In genomic region chr7:102072003-102072402, GRCh38 we compare ENCODE assay signal across 30 cellular contexts.
"Had no signal": no experiment of that assay in that cellular context is flagged by ENCODE, and none has a peak within 500 bp of the region (broad histone marks: within the 10 kb centered on the region; RNA-seq: fewer than 3 reads in every experiment).

No MANE protein-coding gene starts in this region.

- H3K27ac ChIP-seq: adrenal gland, body of pancreas, WERI-Rb-1 had no signal

- H3K27me3 Mint-ChIP-seq: activated naive CD8-positive, alpha-beta T cell treated with anti-CD3 and anti-CD28 coated beads, Interleukin-2, amount 10 ng/mL, durations not matched to agents 7 days and 5 days; activated T-helper 17 cell treated with anti-CD3 and anti-CD28 coated beads, Interleukin-2, amount 50 U/mL, for 72 hours had no signal

- H3K4me1 Mint-ChIP-seq: activated T-helper 17 cell treated with anti-CD3 and anti-CD28 coated beads, Interleukin-2, amount 50 U/mL, for 72 hours had no signal

- H3K9me3 Mint-ChIP-seq: activated T-cell treated with anti-CD3 and anti-CD28 coated beads, Interleukin-2, amount 50 U/mL, for 72 hours; activated T-helper 17 cell treated with anti-CD3 and anti-CD28 coated beads, Interleukin-2, amount 50 U/mL, for 72 hours had no signal

- H3K36me3 ChIP-seq: adrenal gland, MG63 had no signal

- H3K9me3 ChIP-seq: adrenal gland, MG63 had no signal

- H3K27ac Mint-ChIP-seq: activated naive CD8-positive, alpha-beta T cell treated with anti-CD3 and anti-CD28 coated beads, Interleukin-2, amount 10 ng/mL, durations not matched to agents 7 days and 5 days; activated T-cell treated with anti-CD3 and anti-CD28 coated beads, Interleukin-2, amount 50 U/mL, for 72 hours; activated T-helper 17 cell treated with anti-CD3 and anti-CD28 coated beads, Interleukin-2, amount 50 U/mL, for 72 hours had no signal

- H3K4me1 ChIP-seq: adrenal gland, body of pancreas had no signal

- H3K4me3 Mint-ChIP-seq: activated naive CD8-positive, alpha-beta T cell treated with anti-CD3 and anti-CD28 coated beads, Interleukin-2, amount 10 ng/mL, durations not matched to agents 7 days and 5 days; activated T-cell treated with anti-CD3 and anti-CD28 coated beads, Interleukin-2, amount 50 U/mL, for 72 hours; activated T-helper 17 cell treated with anti-CD3 and anti-CD28 coated beads, Interleukin-2, amount 50 U/mL, for 72 hours had no signal

- DNase-seq: activated CD4-positive, alpha-beta T cell treated with anti-CD3 and anti-CD28 coated beads for 1 hour; activated CD4-positive, alpha-beta T cell treated with anti-CD3 and anti-CD28 coated beads for 48 hours; activated CD4-positive, alpha-beta T cell treated with anti-CD3 and anti-CD28 coated beads, Interleukin-2, amount 50 U/mL, for 4 hours; activated CD4-positive, CD25-positive, alpha-beta regulatory T cell; activated effector memory CD4-positive, alpha-beta T cell treated with anti-CD3 and anti-CD28 coated beads, Interleukin-2, amount 50 U/mL, for 16 hours; activated naive CD4-positive, alpha-beta T cell; activated naive CD4-positive, alpha-beta T cell treated with anti-CD3 and anti-CD28 coated beads, Interleukin-2, amount 50 U/mL, for 16 hours; activated naive CD8-positive, alpha-beta T cell treated with anti-CD3 and anti-CD28 coated beads, Interleukin-2, amount 10 ng/mL, durations not matched to agents 7 days and 5 days; activated T-cell treated with anti-CD3 and anti-CD28 coated beads, Interleukin-2, amount 50 U/mL, for 1 hour; activated T-cell treated with anti-CD3 and anti-CD28 coated beads, Interleukin-2, amount 50 U/mL, for 72 hours; body of pancreas; cerebellar nuclear complex; cortex of kidney; Karpas-422; MG63; NCI-H1092; NCI-H1436 treated with DMSO at 0.1 percent for 48 hours; NCI-H1694 treated with DMSO at 0.1 percent for 48 hours; NCI-H2029; NCI-H345; NCI-H524 treated with DMSO at 0.1 percent for 48 hours; NK-92 treated with Interleukin-12 subunit alpha and Interleukin-12 subunit beta, amount 100 ng/mL, for 24 hours; Right ventricle myocardium superior; SW 1271; T-helper 1 cell; T-helper 2 cell; T-helper 9 cell; WERI-Rb-1 had no signal

- H3K27me3 ChIP-seq: adrenal gland, body of pancreas, MG63 had no signal

- ATAC-seq: activated T-cell treated with anti-CD3 and anti-CD28 coated beads, Interleukin-2, amount 50 U/mL, for 72 hours; activated T-helper 17 cell treated with anti-CD3 and anti-CD28 coated beads, Interleukin-2, amount 50 U/mL, for 72 hours; body of pancreas had no signal

- H3K4me3 ChIP-seq: adrenal gland, body of pancreas, MG63 had no signal
